Comparison of ENCODE assay signal across 13 cellular contexts in the genomic region with DNA sequence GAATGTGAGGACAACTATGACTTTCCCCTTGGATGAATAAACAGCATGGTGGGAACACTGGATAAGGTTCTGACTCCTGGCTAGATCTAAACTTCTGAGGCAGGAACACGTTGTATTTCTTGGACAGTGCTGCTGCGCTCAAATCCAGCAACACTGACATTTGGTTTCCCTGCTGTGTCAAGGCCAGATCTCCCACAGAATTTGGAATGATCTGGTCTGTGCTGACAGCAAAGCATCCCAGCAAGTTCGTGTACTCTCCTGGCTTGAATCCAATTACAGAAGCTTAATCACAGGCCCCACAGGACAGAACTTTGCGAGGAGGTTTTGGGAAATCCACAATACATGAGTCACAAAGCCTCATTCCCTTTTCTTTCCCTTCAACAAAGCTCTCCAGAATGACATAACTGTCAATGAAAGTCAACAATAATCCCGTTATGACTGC.
DNase-seq lines count a peak whose midpoint lies in the region; ATAC-seq and TF ChIP-seq lines count a peak whose summit lies in the region.
"Had no signal": no experiment of that assay in that cellular context is flagged by ENCODE, and none has a peak within 500 bp of the region (broad histone marks: within the 10 kb centered on the region; RNA-seq: fewer than 3 reads in every experiment).

No MANE protein-coding gene starts in this region.

- WGBS in adrenal gland, 4 donors: 18 to 35% (median 20%) methylated on average over 5 of the region's 5 CpGs
- 19 to 23% methylated on average over 4 to 5 of the region's 5 CpGs for WGBS in gastroesophageal sphincter (ENCODE audit: low coverage in 1 of 2), 2 donors

- no peaks in the 10 kb centered on the region for H3K36me3 ChIP-seq in adrenal gland (replicated peaks in 1 of 2)
- H3K36me3 ChIP-seq in gastroesophageal sphincter: peaks cover 0 to 5% of the 10 kb centered on the region in 2 donors
- no peaks in the 10 kb centered on the region for H3K36me3 ChIP-seq in MM.1S (replicated peaks; ENCODE audit: insufficient read depth, low read length)

- ATAC-seq in gastroesophageal sphincter: peak; percentile 93
- ATAC-seq: stimulated activated effector memory CD8-positive, alpha-beta T cell treated with anti-CD3 and anti-CD28 coated beads, Interleukin-12 subunit alpha, Interleukin-12 subunit beta, amount 100 ng/mL, for 72 hours had no signal

- intact Hi-C loops in adrenal gland (cut with DNase I): no loop called here

- H3K9ac ChIP-seq in MM.1S (ENCODE audit: low read length): no peak overlapping the region

- H3K9me3 ChIP-seq in adrenal gland (replicated peaks in 1 of 3) (no peaks in the 10 kb centered on the region), gastroesophageal sphincter (no peaks in the 10 kb centered on the region), MM.1S (replicated peaks; ENCODE audit: insufficient read depth, low read length) (no peaks in the 10 kb centered on the region)

- H3K4me3 ChIP-seq in adrenal gland (no peak overlapping the region), gastroesophageal sphincter (no peak overlapping the region), MM.1S (ENCODE audit: low read length) (no peak overlapping the region)

- no peak overlapping the region for H2AFZ ChIP-seq in MM.1S (ENCODE audit: low read length)

- H3K27ac ChIP-seq in adrenal gland: peak overlapping the region in 4 of 5 donors; percentile 29 to 73 (median 54)
- peak overlapping the region; percentile 44 to 81 (median 75) for H3K27ac ChIP-seq in gastroesophageal sphincter
- no peak overlapping the region for H3K27ac ChIP-seq in MM.1S (ENCODE audit: low read length)

- TF ChIP-seq CTCF in adrenal gland (IDR thresholded peaks at IDR 0.05) (no peak), gastroesophageal sphincter (IDR thresholded peaks at IDR 0.05) (no peak), MM.1S (IDR thresholded peaks at IDR 0.05; ENCODE audit: low read length) (no peak), GM10266 (IDR thresholded peaks at IDR 0.05; ENCODE audit: control insufficient read depth, insufficient read depth, low read depth, missing control alignments) (no peak)

- no peak overlapping the region for H3K4me2 ChIP-seq in MM.1S (ENCODE audit: low read depth, low read length)

- no peak for TF ChIP-seq POLR2A in adrenal gland (IDR thresholded peaks at IDR 0.05)
- no peak for TF ChIP-seq POLR2A in gastroesophageal sphincter (IDR thresholded peaks at IDR 0.05)

- TF ChIP-seq EP300 in gastroesophageal sphincter (IDR thresholded peaks at IDR 0.05): no peak

- H3K79me2 ChIP-seq in MM.1S (ENCODE audit: low read length): no peaks in the 10 kb centered on the region

- H3K9me2 ChIP-seq in MM.1S (replicated peaks; ENCODE audit: insufficient read depth, low read length): no peaks in the 10 kb centered on the region

- H3K27me3 ChIP-seq in adrenal gland (no peaks in the 10 kb centered on the region), gastroesophageal sphincter (no peaks in the 10 kb centered on the region), MM.1S (replicated peaks; ENCODE audit: insufficient read depth, low read length) (no peaks in the 10 kb centered on the region)

- peaks cover 0 to 11% of the 10 kb centered on the region in 2 donors for H3K4me1 ChIP-seq in adrenal gland (replicated peaks in 1 of 2)
- peaks cover 3 to 37% (median 8%) of the 10 kb centered on the region in 3 donors for H3K4me1 ChIP-seq in gastroesophageal sphincter
- H3K4me1 ChIP-seq in MM.1S (ENCODE audit: low read length): no peaks in the 10 kb centered on the region

- H3F3A ChIP-seq in MM.1S (ENCODE audit: insufficient read depth, low read length): no peaks in the 10 kb centered on the region

- no peaks in the 10 kb centered on the region for H4K20me1 ChIP-seq in MM.1S (ENCODE audit: insufficient read depth, low read length)

- DNase-seq in Daoy (ENCODE audit: low read depth) (peak; percentile 65), adrenal gland (peak; percentile 54 to 89 (median 77)), pons (ENCODE audit: low spot score) (peak; percentile 56), MM.1S (no peak), GM10266 (ENCODE audit: extremely low spot score) (no peak), hippocampal formation (lab: John Stamatoyannopoulos, UW) (no peak)
- DNase-seq in stimulated activated CD4-positive, alpha-beta T cell treated with anti-CD3 and anti-CD28 coated beads, Interleukin-15, amount 100 ng/mL, for 24 hours: no peak
- DNase-seq: activated gamma-delta T cell treated with Interleukin-2 at 50 U/mL for 16 hours; CD4-positive, CD25-positive, alpha-beta regulatory T cell; NCI-H774; T-helper 9 cell had no signal

Comparison
In these comparisons a context has a peak if more than half of its experiments do, and no peak if none do; other contexts are left out.
1. DNase-seq: peak in Daoy (single experiment), adrenal gland (7 of 7) and pons (single experiment); none in MM.1S (single experiment), GM10266 (single experiment), hippocampal formation (0 of 2) and stimulated activated CD4-positive, alpha-beta T cell treated with anti-CD3 and anti-CD28 coated beads, Interleukin-15, amount 100 ng/mL, for 24 hours (single experiment).